ENCODE assay signal across 18 cellular contexts in the genomic region with DNA sequence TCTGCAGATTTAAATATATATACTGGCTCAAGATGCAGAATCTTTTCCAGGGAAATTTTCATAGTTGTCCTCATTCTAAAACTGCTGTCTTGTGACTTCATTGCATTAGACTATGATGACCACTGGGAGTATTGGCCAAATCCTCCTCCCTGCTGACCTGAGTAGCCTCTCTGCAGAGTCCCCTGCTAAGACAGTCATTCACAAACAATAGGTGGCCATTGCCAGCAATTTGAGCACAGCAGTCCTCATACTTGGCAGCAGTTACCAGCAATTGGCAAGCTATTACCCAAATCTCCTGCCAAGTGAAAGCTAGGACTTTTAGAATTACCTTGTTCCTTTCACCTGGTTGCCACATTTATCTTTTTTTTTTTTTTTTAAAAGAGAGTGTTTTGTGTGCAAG.
DNase-seq lines count a peak whose midpoint lies in the region; ATAC-seq and TF ChIP-seq lines count a peak whose summit lies in the region.
"Had no signal": no experiment of that assay in that cellular context is flagged by ENCODE, and none has a peak within 500 bp of the region (broad histone marks: within the 10 kb centered on the region; RNA-seq: fewer than 3 reads in every experiment).

No MANE protein-coding gene starts in this region.

- H3K27me3 ChIP-seq in heart left ventricle, result peaks cover 0 to 3% (median 0%) of the 10 kb centered on the region in 9 donors
- no peaks in the 10 kb centered on the region for H3K27me3 ChIP-seq in left ventricle myocardium inferior (ENCODE audit: low read depth)
- H3K27me3 ChIP-seq: tibial nerve had no signal

- ATAC-seq in heart left ventricle, result peak; percentile 54 to 72 (median 72)
- no peak for ATAC-seq in HG02798 (IDR thresholded peaks at IDR 0.05; ENCODE audit: poor library complexity, unreplicated experiment)
- no peak for ATAC-seq in GM21717 (IDR thresholded peaks at IDR 0.05; ENCODE audit: unreplicated experiment)
- ATAC-seq: activated CD8-positive, alpha-beta memory T cell treated with anti-CD3 and anti-CD28 coated beads, Interleukin-2, amount 10 ng/mL, durations not matched to agents 7 days and 5 days had no signal

- no peak overlapping the region for H3K27ac ChIP-seq in heart left ventricle
- no peak overlapping the region for H3K27ac ChIP-seq in left ventricle myocardium inferior (replicated peaks)
- H3K27ac ChIP-seq: tibial nerve had no signal

- H3K4me1 ChIP-seq in heart left ventricle (no peaks in the 10 kb centered on the region), left ventricle myocardium inferior (no peaks in the 10 kb centered on the region)
- H3K4me1 ChIP-seq: tibial nerve had no signal

- H3K36me3 ChIP-seq in heart left ventricle (no peaks in the 10 kb centered on the region), left ventricle myocardium inferior (no peaks in the 10 kb centered on the region)
- H3K36me3 ChIP-seq: tibial nerve had no signal

- intact Hi-C loops in heart left ventricle (cut with DNase I), result no loop called here
- intact Hi-C loops in left ventricle myocardium inferior (cut with micrococcal nuclease), result no loop called here

- H3K4me3 ChIP-seq in heart left ventricle (no peak overlapping the region), left ventricle myocardium inferior (no peak overlapping the region)
- H3K4me3 ChIP-seq: tibial nerve had no signal

- TF ChIP-seq CTCF in heart left ventricle (IDR thresholded peaks at IDR 0.05) (no peak), left ventricle myocardium inferior (IDR thresholded peaks at IDR 0.05; ENCODE audit: borderline replicate concordance) (no peak)

- no peaks in the 10 kb centered on the region for H3K9me3 ChIP-seq in heart left ventricle
- H3K9me3 ChIP-seq in left ventricle myocardium inferior (replicated peaks), result no peaks in the 10 kb centered on the region
- H3K9me3 ChIP-seq: tibial nerve had no signal

- peak in 2 of 5 donors; percentile 10 to 20 for DNase-seq in heart left ventricle
- DNase-seq in left ventricle myocardium inferior, result no peak
- DNase-seq in NCI-H446 (lab: John Stamatoyannopoulos, UW), result peak; percentile 65 to 76
- peak; percentile 84 for DNase-seq in iPS DF 4.7 (ENCODE audit: extremely low read depth, low spot score)
- no peak for DNase-seq in OCI-M2 (lab: John Stamatoyannopoulos, UW; ENCODE audit: unreplicated experiment)
- DNase-seq in stimulated activated naive CD4-positive, alpha-beta T cell treated with Interleukin-2 at 50 U/mL for 16 hours (lab: John Stamatoyannopoulos, UW), result no peak
- DNase-seq: activated B cell treated with CpG ODN at 0.5 μM for 24 hours; activated CD8-positive, alpha-beta memory T cell treated with anti-CD3 and anti-CD28 coated beads, Interleukin-2, amount 10 ng/mL, durations not matched to agents 7 days and 5 days; activated gamma-delta T cell; CD4-positive, alpha-beta T cell; foreskin fibroblast; midbrain; NCI-H526 treated with DMSO at 0.1 percent for 48 hours; small intestine; SW 1271 had no signal

- no peak for TF ChIP-seq POLR2A in heart left ventricle (IDR thresholded peaks at IDR 0.05)

Comparison
In these comparisons a context has a peak if more than half of its experiments do, and no peak if none do; other contexts are left out.
1. ATAC-seq: peak in heart left ventricle (4 of 4); none in HG02798 (single experiment) and GM21717 (single experiment).
2. DNase-seq: peak in NCI-H446 (2 of 2) and iPS DF 4.7 (single experiment); none in left ventricle myocardium inferior (single experiment), OCI-M2 (single experiment) and stimulated activated naive CD4-positive, alpha-beta T cell treated with Interleukin-2 at 50 U/mL for 16 hours (single experiment).